In the genomic region with DNA sequence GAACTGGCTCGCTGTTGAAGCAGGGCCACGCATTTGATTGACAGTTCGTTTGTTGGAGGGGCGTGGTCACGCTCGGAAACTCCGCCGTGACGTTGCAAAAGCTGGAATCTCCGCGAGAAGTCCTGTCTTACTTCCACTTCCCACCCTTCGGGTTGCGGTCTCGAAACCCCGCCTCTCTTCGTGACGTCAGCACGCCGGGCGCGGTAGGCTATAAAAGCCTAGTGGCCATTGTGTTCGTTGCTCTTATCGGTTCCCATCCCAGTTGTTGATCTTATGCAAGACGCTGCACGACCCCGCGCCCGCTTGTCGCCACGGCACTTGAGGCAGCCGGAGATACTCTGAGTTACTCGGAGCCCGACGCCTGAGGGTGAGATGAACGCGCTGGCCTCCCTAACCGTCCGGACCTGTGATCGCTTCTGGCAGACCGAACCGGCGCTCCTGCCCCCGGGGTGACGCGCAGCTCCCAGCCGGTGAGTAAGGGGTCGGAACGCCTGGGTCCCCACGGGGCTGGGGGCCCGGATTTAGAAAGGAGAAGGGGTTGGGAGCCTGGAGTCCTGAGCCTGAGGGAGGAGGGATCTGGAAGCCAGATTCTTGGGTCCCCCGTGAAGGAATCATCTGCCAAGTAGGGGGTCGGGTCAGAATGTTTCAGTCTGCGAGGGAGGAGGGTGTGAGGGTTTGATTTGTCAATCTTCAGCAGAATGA, we compare ENCODE assay signal across 8 cellular contexts. TPM values are rescaled to one million over a fixed set of nuclear protein-coding genes. Genes with fewer than 3 reads are reported as not detected.
DNase-seq lines count a peak whose midpoint lies in the region; ATAC-seq, FAIRE-seq and TF ChIP-seq lines count a peak whose summit lies in the region.

TSS of gene PPP1R15A (plus strand) at position 240 of the 702 bp plus-strand sequence. CDS start 813 bp downstream, outside the sequence.

- no peaks in the 10 kb centered on the region for H3K27me3 ChIP-seq in cardiac muscle cell
- H3K27me3 ChIP-seq in pancreas = no peaks in the 10 kb centered on the region
- H3K27me3 ChIP-seq in thyroid gland = no peaks in the 10 kb centered on the region

- peak within 1 kb of the TSS; percentile 93 for H3K9ac ChIP-seq in ES-I3 (ENCODE audit: low read depth, low read length)

- H3K9me3 ChIP-seq in ES-I3 (ENCODE audit: control insufficient read depth, insufficient read depth, low read length) (no peaks in the 10 kb centered on the region), cardiac muscle cell (ENCODE audit: low read depth) (no peaks in the 10 kb centered on the region), pancreas (no peaks in the 10 kb centered on the region), thyroid gland (no peaks in the 10 kb centered on the region)

- H3K27ac ChIP-seq in adipose tissue (ENCODE audit: low read depth, low read length) (peak within 1 kb of the TSS; percentile 100), cardiac muscle cell (peak within 1 kb of the TSS; percentile 99), pancreas (peak within 1 kb of the TSS; percentile 94 to 100 (median 98)), thyroid gland (peak within 1 kb of the TSS; percentile 96 to 100 (median 100))

- peak within 1 kb of the TSS; percentile 100 for H3K4me3 Mint-ChIP-seq in HFFc6

- no peak; the same call in 1 of the 2 replicates for TF ChIP-seq CTCF in HFFc6 (IDR thresholded peaks at IDR 0.05)
- no peak for TF ChIP-seq CTCF in cardiac muscle cell (IDR thresholded peaks at IDR 0.05; ENCODE audit: low read depth, low read length)
- TF ChIP-seq CTCF in pancreas (IDR thresholded peaks at IDR 0.05) = no peak
- peak in 3 of 6 experiments; percentile 3 to 48 (median 24) for TF ChIP-seq CTCF in thyroid gland (IDR thresholded peaks at IDR 0.05)

- peaks cover 49% of the 10 kb centered on the region for H3K27me3 Mint-ChIP-seq in HFFc6 (ENCODE audit: insufficient read depth)

- WGBS in adipose tissue, 3 donors = 0 to 1% (median 1%) methylated on average over 53 of the region's 53 CpGs
- WGBS in pancreas, 2 donors = 0% methylated on average over 53 of the region's 53 CpGs
- WGBS in thyroid gland, 2 donors = 0% methylated on average over 16 to 43 of the region's 53 CpGs

- ATAC-seq in pancreas = peak; percentile 80 to 85 (median 82)

- H3K4me1 Mint-ChIP-seq in HFFc6 (ENCODE audit: low read depth) = peaks cover 44% of the 10 kb centered on the region

- H3K9me3 Mint-ChIP-seq in HFFc6 = peaks cover 23% of the 10 kb centered on the region

- H3K36me3 ChIP-seq in ES-I3 (ENCODE audit: insufficient read depth, low read length) = peaks cover 18% of the 10 kb centered on the region
- H3K36me3 ChIP-seq in cardiac muscle cell = peaks cover 13% of the 10 kb centered on the region
- no peaks in the 10 kb centered on the region for H3K36me3 ChIP-seq in pancreas
- H3K36me3 ChIP-seq in thyroid gland = peaks cover 17 to 26% of the 10 kb centered on the region in 2 donors

- TF ChIP-seq POLR2A in thyroid gland (IDR thresholded peaks at IDR 0.05) = peak; percentile 98 to 99

- H3K36me3 Mint-ChIP-seq in HFFc6 (ENCODE audit: low read depth) = peaks cover 49% of the 10 kb centered on the region

- peaks cover 4% of the 10 kb centered on the region; the same call in 1 of the 2 replicates for H3K4me1 ChIP-seq in ES-I3 (ENCODE audit: insufficient read depth, low read length)
- H3K4me1 ChIP-seq in cardiac muscle cell (ENCODE audit: low read depth) = peaks cover 50% of the 10 kb centered on the region
- H3K4me1 ChIP-seq in pancreas = peaks cover 0 to 25% (median 5%) of the 10 kb centered on the region in 3 donors
- peaks cover 36 to 58% of the 10 kb centered on the region in 2 donors for H3K4me1 ChIP-seq in thyroid gland

- peak; percentile 75 for FAIRE-seq in pancreas (lab: Jason Lieb, UNC)

- DNase-seq in HFFc6 = peak; percentile 98
- peak; percentile 95 for DNase-seq in NCI-H146 treated with DMSO at 0.1 percent for 48 hours (lab: John Stamatoyannopoulos, UW; ENCODE audit: unreplicated experiment)
- DNase-seq in T-helper 1 cell = peak; percentile 91 to 99 (median 95)
- DNase-seq in cardiac muscle cell (ENCODE audit: low read depth in 1 of 2, low spot score in 1 of 2) = peak; percentile 96 to 98
- DNase-seq in pancreas = peak; percentile 97 to 99 (median 98)
- DNase-seq in thyroid gland = peak; percentile 98

- peak within 1 kb of the TSS; percentile 68 for H3K4me3 ChIP-seq in cardiac muscle cell
- H3K4me3 ChIP-seq in pancreas = peak within 1 kb of the TSS; percentile 76 to 87 (median 83)
- peak within 1 kb of the TSS; percentile 56 to 100 (median 73) for H3K4me3 ChIP-seq in thyroid gland (replicated peaks in 1 of 3)

- H3K27ac Mint-ChIP-seq in HFFc6 = peak within 1 kb of the TSS; percentile 100

- intact Hi-C loops in pancreas (cut with DNase I) = loop anchor here in 1 of 3 donors (10.0 kb wide), 1 partner anchor 92 kb away; the partner anchor contains the start of gene FTL
- intact Hi-C loops in thyroid gland (cut with DNase I) = no loop called here

RNA-seq across cellular contexts. Expression of gene PPP1R15A, which starts in this region (rescaled TPM):
- 10 to 100 TPM; 70.2 to 97.3 (median 89.6) TPM for total RNA-seq in HFFc6 (2021; fragmentation: NEBNext Ultra II Directional; extraction: Animal tissue kit (Norgen Biotek cat#: 25700))
- 100 to 1,000 TPM in 2 of 3 donors, 10 to 100 TPM in 1; 18.7 to 240 (median 197) TPM for polyA plus RNA-seq in adipose tissue
- total RNA-seq in cardiac muscle cell = 54.1 and 85.1 TPM in 2 replicates
- 87.6 and 95.7 TPM in 2 replicates for polyA plus RNA-seq in cardiac muscle cell
- total RNA-seq in pancreas = 10 to 100 TPM in 5 of 6 donors, 1 to 10 TPM in 1; 8.1 to 20.6 (median 12.4) TPM
- 10 to 100 TPM; 28.2 to 53.2 TPM for polyA plus RNA-seq in pancreas
- total RNA-seq in thyroid gland = 10 to 100 TPM; 18.7 to 31.7 (median 24.2) TPM

Comparison
In these comparisons a context has a peak if more than half of its experiments do, and no peak if none do; other contexts are left out.
1. Peak in every context shown above with its lines: DNase-seq, ATAC-seq, H3K4me3 ChIP-seq and H3K27ac ChIP-seq.